ENCODE assay signal across 8 cellular contexts in the genomic region with DNA sequence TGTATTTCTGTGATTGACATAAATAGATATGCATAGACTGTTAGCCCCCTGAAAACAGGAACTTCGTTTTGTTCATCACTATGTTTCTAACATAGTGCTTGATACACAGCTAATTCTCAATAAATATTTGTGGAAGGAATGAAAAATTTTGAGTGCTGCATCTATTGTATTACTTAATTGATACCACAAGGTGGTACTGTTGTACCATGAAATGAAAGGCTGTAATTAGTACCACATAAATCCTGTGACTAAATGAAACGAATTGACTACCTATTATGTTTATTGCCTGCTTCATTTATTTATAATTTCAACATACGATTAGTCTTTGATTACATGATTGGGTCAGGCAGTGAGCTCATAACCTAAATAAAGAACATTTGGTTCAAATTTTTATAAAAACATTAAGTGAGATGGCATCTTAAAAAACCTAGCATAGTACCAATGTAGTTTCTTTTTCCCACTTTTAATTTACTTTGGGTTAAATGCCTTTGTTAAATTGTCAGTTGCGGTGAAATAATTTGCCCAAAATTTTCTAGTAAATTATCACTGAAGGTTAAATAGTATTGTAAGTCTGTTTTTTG. TPM values are rescaled to one million over a fixed set of nuclear protein-coding genes. Genes with fewer than 3 reads are reported as not detected.
DNase-seq lines count a peak whose midpoint lies in the region; ATAC-seq and TF ChIP-seq lines count a peak whose summit lies in the region.

No MANE protein-coding gene starts in this region.

- H3K27ac Mint-ChIP-seq in activated naive CD8-positive, alpha-beta T cell treated with anti-CD3 and anti-CD28 coated beads, Interleukin-2, amount 50 U/mL, for 24 hours: no peak overlapping the region
- H3K27ac Mint-ChIP-seq in activated naive CD8-positive, alpha-beta T cell treated with anti-CD3 and anti-CD28 coated beads for 36 hours: no peak overlapping the region

- no peaks in the 10 kb centered on the region for H3K27me3 Mint-ChIP-seq in activated naive CD8-positive, alpha-beta T cell treated with anti-CD3 and anti-CD28 coated beads, Interleukin-2, amount 50 U/mL, for 24 hours
- no peaks in the 10 kb centered on the region for H3K27me3 Mint-ChIP-seq in activated naive CD8-positive, alpha-beta T cell treated with anti-CD3 and anti-CD28 coated beads for 36 hours

- peak; percentile 64 for TF ChIP-seq CTCF in coronary artery (IDR thresholded peaks at IDR 0.05)

- H3K9me3 Mint-ChIP-seq in activated naive CD8-positive, alpha-beta T cell treated with anti-CD3 and anti-CD28 coated beads, Interleukin-2, amount 50 U/mL, for 24 hours: no peaks in the 10 kb centered on the region
- H3K9me3 Mint-ChIP-seq in activated naive CD8-positive, alpha-beta T cell treated with anti-CD3 and anti-CD28 coated beads for 36 hours: no peaks in the 10 kb centered on the region

- H3K4me3 ChIP-seq in coronary artery: no peak overlapping the region

- H3K36me3 Mint-ChIP-seq in activated naive CD8-positive, alpha-beta T cell treated with anti-CD3 and anti-CD28 coated beads, Interleukin-2, amount 50 U/mL, for 24 hours (ENCODE audit: low read depth): peaks cover 21% of the 10 kb centered on the region
- H3K36me3 Mint-ChIP-seq in activated naive CD8-positive, alpha-beta T cell treated with anti-CD3 and anti-CD28 coated beads for 36 hours: peaks cover 12% of the 10 kb centered on the region

- peak; percentile 43 for ATAC-seq in activated naive CD8-positive, alpha-beta T cell treated with anti-CD3 and anti-CD28 coated beads, Interleukin-2, amount 50 U/mL, for 24 hours
- ATAC-seq in HG03103 (IDR thresholded peaks at IDR 0.05; ENCODE audit: low read depth, unreplicated experiment): peak; percentile 71

- H3K4me3 Mint-ChIP-seq in activated naive CD8-positive, alpha-beta T cell treated with anti-CD3 and anti-CD28 coated beads, Interleukin-2, amount 50 U/mL, for 24 hours: no peak overlapping the region
- no peak overlapping the region for H3K4me3 Mint-ChIP-seq in activated naive CD8-positive, alpha-beta T cell treated with anti-CD3 and anti-CD28 coated beads for 36 hours

- no peak for DNase-seq in activated naive CD8-positive, alpha-beta T cell treated with anti-CD3 and anti-CD28 coated beads, Interleukin-2, amount 50 U/mL, for 24 hours
- no peak for DNase-seq in activated naive CD8-positive, alpha-beta T cell treated with anti-CD3 and anti-CD28 coated beads for 36 hours
- peak; percentile 48 for DNase-seq in NCI-H748 (lab: John Stamatoyannopoulos, UW; ENCODE audit: unreplicated experiment)
- DNase-seq in coronary artery (ENCODE audit: low spot score): no peak
- DNase-seq in myocyte (ENCODE audit: low read depth): peak; percentile 53
- DNase-seq in putamen (ENCODE audit: low spot score): no peak
- no peak for DNase-seq in OCI-M2 (lab: John Stamatoyannopoulos, UW; ENCODE audit: unreplicated experiment)

- no peak overlapping the region for H3K27ac ChIP-seq in coronary artery

- H3K4me1 Mint-ChIP-seq in activated naive CD8-positive, alpha-beta T cell treated with anti-CD3 and anti-CD28 coated beads, Interleukin-2, amount 50 U/mL, for 24 hours: no peaks in the 10 kb centered on the region
- no peaks in the 10 kb centered on the region for H3K4me1 Mint-ChIP-seq in activated naive CD8-positive, alpha-beta T cell treated with anti-CD3 and anti-CD28 coated beads for 36 hours

RNA-seq across cellular contexts. Expression of a gene that starts 15.0 kb away (rescaled TPM):
- under 1 TPM in 1 of 2 experiments, not detected in 1; 0.04 TPM for total RNA-seq in activated naive CD8-positive, alpha-beta T cell treated with anti-CD3 and anti-CD28 coated beads for 36 hours
- total RNA-seq in myocyte: 18.4 and 20.8 TPM in 2 replicates
- 51.5 TPM for polyA plus RNA-seq in myocyte (2012)

RNA-seq across cellular contexts. Expression of a gene that starts 45.0 kb away (rescaled TPM):
- 10 to 100 TPM; 41.3 to 50.5 TPM for total RNA-seq in activated naive CD8-positive, alpha-beta T cell treated with anti-CD3 and anti-CD28 coated beads for 36 hours
- total RNA-seq in myocyte: 15.1 TPM in 2 replicates
- polyA plus RNA-seq in myocyte (2012): 8.4 TPM

Comparison
In these comparisons a context has a peak if more than half of its experiments do, and no peak if none do; other contexts are left out.
1. DNase-seq: peak in NCI-H748 (single experiment) and myocyte (single experiment); none in activated naive CD8-positive, alpha-beta T cell treated with anti-CD3 and anti-CD28 coated beads, Interleukin-2, amount 50 U/mL, for 24 hours (single experiment), activated naive CD8-positive, alpha-beta T cell treated with anti-CD3 and anti-CD28 coated beads for 36 hours (single experiment), coronary artery (single experiment), putamen (single experiment) and OCI-M2 (single experiment).
2. RNA of a gene that starts 15.0 kb away (total RNA-seq): 18.4 to 20.8 TPM in myocyte; 0.04 TPM in activated naive CD8-positive, alpha-beta T cell treated with anti-CD3 and anti-CD28 coated beads for 36 hours; every median in the first group is over 10 times any median in the second.